In the genomic region with DNA sequence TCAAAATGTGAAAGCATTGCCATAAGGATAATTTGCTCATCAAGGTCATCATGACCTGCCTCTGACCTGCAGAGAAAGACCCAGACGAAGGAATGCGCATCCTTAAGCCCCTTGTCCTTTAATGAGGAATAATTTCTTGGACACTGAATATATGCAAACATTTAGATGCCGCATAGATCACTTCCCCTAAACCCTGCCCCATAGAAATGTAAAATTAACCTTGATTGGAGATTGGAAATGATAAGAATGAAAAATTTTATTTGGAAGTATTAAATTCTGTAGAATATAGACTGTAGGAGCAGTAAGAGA, we compare ENCODE assay signal across 11 cellular contexts.
A peak's percentile ranks its signal among the peaks of the same experiment; 100 is the strongest.
DNase-seq lines count a peak whose midpoint lies in the region; TF ChIP-seq lines count a peak whose summit lies in the region.
"Had no signal": no experiment of that assay in that cellular context is flagged by ENCODE, and none has a peak within 500 bp of the region (broad histone marks: within the 10 kb centered on the region; RNA-seq: fewer than 3 reads in every experiment).

No MANE protein-coding gene starts in this region.

- no peak for TF ChIP-seq POLR2A in NB4 (IDR thresholded peaks at IDR 0.05; ENCODE audit: extremely low read depth, insufficient read length)

- no peak for TF ChIP-seq CTCF in NB4 (IDR thresholded peaks at IDR 0.05; ENCODE audit: low read depth, low read length)
- TF ChIP-seq CTCF in colonic mucosa (IDR thresholded peaks at IDR 0.05) = no peak
- TF ChIP-seq CTCF in nephron progenitor cell (IDR thresholded peaks at IDR 0.05) = peak; percentile 2

- H4K20me1 ChIP-seq in BLaER1 treated with 17β-estradiol and CSF1 and Interleukin-3, amounts not matched to agents 10 nM and 100 nM = no peaks in the 10 kb centered on the region

- H3K9me3 Mint-ChIP-seq in nephron progenitor cell = no peaks in the 10 kb centered on the region

- H3K4me3 Mint-ChIP-seq in nephron progenitor cell = no peak overlapping the region

- H3K9ac ChIP-seq in BLaER1 treated with 17β-estradiol and CSF1 and Interleukin-3, amounts not matched to agents 10 nM and 100 nM = peak overlapping the region; percentile 81 to 95 (median 87)
- no peak overlapping the region for H3K9ac ChIP-seq in colonic mucosa (ENCODE audit: low read depth in 2 of 2, low read length in 2 of 2)

- H3K36me3 Mint-ChIP-seq in nephron progenitor cell (ENCODE audit: low read depth) = no peaks in the 10 kb centered on the region

- H3K4me1 ChIP-seq in BLaER1 treated with 17β-estradiol and CSF1 and Interleukin-3, amounts not matched to agents 10 nM and 100 nM = peaks cover 63 to 93% (median 82%) of the 10 kb centered on the region in 10 experiments
- H3K4me1 ChIP-seq in colonic mucosa = no peaks in the 10 kb centered on the region

- peak overlapping the region; percentile 60 to 87 (median 74) for H3K4me2 ChIP-seq in BLaER1 treated with 17β-estradiol and CSF1 and Interleukin-3, amounts not matched to agents 10 nM and 100 nM

- H3K27me3 ChIP-seq in BLaER1 treated with 17β-estradiol and CSF1 and Interleukin-3, amounts not matched to agents 10 nM and 100 nM = no peaks in the 10 kb centered on the region
- H3K27me3 ChIP-seq in colonic mucosa = no peaks in the 10 kb centered on the region

- H3K4me3 ChIP-seq in BLaER1 treated with 17β-estradiol and CSF1 and Interleukin-3, amounts not matched to agents 10 nM and 100 nM = peak overlapping the region in 2 of 10 experiments; percentile 16 to 23; a peak in 4 of 20 replicates
- H3K4me3 ChIP-seq in NB4 (ENCODE audit: low read depth, low read length) (peak overlapping the region; percentile 2), colonic mucosa (no peak overlapping the region)
- H3K4me3 ChIP-seq: K562 had no signal

- H3K36me3 ChIP-seq in BLaER1 treated with 17β-estradiol and CSF1 and Interleukin-3, amounts not matched to agents 10 nM and 100 nM = peaks cover 0 to 44% (median 0%) of the 10 kb centered on the region in 11 experiments; a peak in 10 of 22 replicates
- no peaks in the 10 kb centered on the region for H3K36me3 ChIP-seq in colonic mucosa

- H3K27ac Mint-ChIP-seq in nephron progenitor cell = no peak overlapping the region

- peaks cover 0 to 44% (median 0%) of the 10 kb centered on the region in 11 experiments; a peak in 11 of 22 replicates for H3K9me3 ChIP-seq in BLaER1 treated with 17β-estradiol and CSF1 and Interleukin-3, amounts not matched to agents 10 nM and 100 nM (replicated peaks in 1 of 11)
- H3K9me3 ChIP-seq in colonic mucosa = no peaks in the 10 kb centered on the region

- DNase-seq in NB4 (ENCODE audit: low read depth) (no peak), colonic mucosa (no peak), nephron progenitor cell (no peak), ACHN (no peak), COR-L47 (lab: John Stamatoyannopoulos, UW) (no peak), T-helper 9 cell (no peak), Kasumi-1 (lab: John Stamatoyannopoulos, UW) (no peak)
- DNase-seq: activated CD4-positive, CD25-positive, alpha-beta regulatory T cell; DMS79 had no signal

- intact Hi-C loops in colonic mucosa (cut with DNase I) = no loop called here

- H3K4me1 Mint-ChIP-seq in nephron progenitor cell = peaks cover 58% of the 10 kb centered on the region

- H3K27ac ChIP-seq in BLaER1 treated with 17β-estradiol and CSF1 and Interleukin-3, amounts not matched to agents 10 nM and 100 nM = peak overlapping the region; percentile 94 to 99 (median 98)
- H3K27ac ChIP-seq in colonic mucosa = peak overlapping the region; percentile 54

- in situ Hi-C loops in ACHN (cut with HindIII; ENCODE audit: low pct_ligation_motif_present, low pct_unique_long_range_greater_than_20kb, low sequenced_read_pairs) = no loop called here

- H3K27me3 Mint-ChIP-seq in nephron progenitor cell (ENCODE audit: low read depth, poor library complexity) = no peaks in the 10 kb centered on the region

Comparison
In these comparisons a context has a peak if more than half of its experiments do, and no peak if none do; other contexts are left out.
1. H3K9ac ChIP-seq: peak in BLaER1 treated with 17β-estradiol and CSF1 and Interleukin-3, amounts not matched to agents 10 nM and 100 nM (11 of 11); none in colonic mucosa (0 of 2).